Comparison of ENCODE assay signal across 31 cellular contexts in genomic region chrX:136555694-136556093, GRCh38. TPM values are rescaled to one million over a fixed set of nuclear protein-coding genes. Genes with fewer than 3 reads are reported as not detected.
DNase-seq lines count a peak whose midpoint lies in the region; ATAC-seq, FAIRE-seq and TF ChIP-seq lines count a peak whose summit lies in the region.
"Had no signal": no experiment of that assay in that cellular context is flagged by ENCODE, and none has a peak within 500 bp of the region (broad histone marks: within the 10 kb centered on the region; RNA-seq: fewer than 3 reads in every experiment).

No MANE protein-coding gene starts in this region.

- no peaks in the 10 kb centered on the region for H3K9me3 ChIP-seq in A549
- no peaks in the 10 kb centered on the region for H3K9me3 ChIP-seq in left lung
- H3K9me3 ChIP-seq: BE2C, BLaER1 had no signal

- no peaks in the 10 kb centered on the region for H3K36me3 ChIP-seq in left lung
- H3K36me3 ChIP-seq: BE2C, BLaER1 had no signal

- no peak overlapping the region for H3K4me2 ChIP-seq in A549
- H3K4me2 ChIP-seq: BLaER1 had no signal

- intact Hi-C loops in left lung (cut with DNase I): no loop called here

- ATAC-seq in A549: no peak
- ATAC-seq in left lung: peak; percentile 40
- ATAC-seq: GM12878 had no signal

- no peak for TF ChIP-seq POLR2A in A549 (IDR thresholded peaks at IDR 0.05; ENCODE audit: low read length)

- TF ChIP-seq CTCF in A549 (IDR thresholded peaks at IDR 0.05) (no peak), fibroblast of mammary gland (conservative IDR thresholded peaks at IDR 0.05; ENCODE audit: control insufficient read depth, insufficient read depth, low read depth, low read length) (no peak), left lung (IDR thresholded peaks at IDR 0.05) (no peak)

- FAIRE-seq in A549 (lab: Jason Lieb, UNC): peak; percentile 59
- FAIRE-seq: GM12878, GM12892, GM18507 had no signal

- H3K4me1 ChIP-seq in A549 (no peaks in the 10 kb centered on the region), left lung (no peaks in the 10 kb centered on the region)
- H3K4me1 ChIP-seq: BE2C, BLaER1 had no signal

- DNase-seq in A549 (ENCODE audit: low read depth in 1 of 2, low spot score in 1 of 2): no peak
- DNase-seq in amniotic epithelial cell (ENCODE audit: low read depth): peak; percentile 11
- DNase-seq in fibroblast of mammary gland (ENCODE audit: low read depth): peak; percentile 3
- no peak for DNase-seq in left lung
- no peak for DNase-seq in DMS 273 treated with DMSO at 0.1 percent for 48 hours (lab: John Stamatoyannopoulos, UW)
- DNase-seq in NCI-H2029 treated with DMSO at 0.1 percent for 48 hours (lab: John Stamatoyannopoulos, UW): no peak
- no peak for DNase-seq in DMS153 (lab: John Stamatoyannopoulos, UW)
- no peak for DNase-seq in epidermal melanocyte (ENCODE audit: insufficient read length, low spot score)
- DNase-seq: ACHN; BE2C; C1 segment of cervical spinal cord; CD4-positive, alpha-beta memory T cell; CD4-positive, CD25-positive, alpha-beta regulatory T cell; CD8-positive, alpha-beta memory T cell; COR-L47; DMS53; DMS79; DND-41; EL; GDM1 had no signal

- WGBS in A549 (ENCODE audit: missing lambda C conversion rate): 7% methylated on average over 2 of the region's 2 CpGs

- no peak for TF ChIP-seq EP300 in A549 (IDR thresholded peaks at IDR 0.05)

- H3K27me3 ChIP-seq in left lung: no peaks in the 10 kb centered on the region
- H3K27me3 ChIP-seq: BE2C had no signal

- H3K27ac ChIP-seq in A549: no peak overlapping the region
- no peak overlapping the region for H3K27ac ChIP-seq in left lung
- H3K27ac ChIP-seq: 22Rv1, BLaER1 had no signal

- CTCF ChIA-PET in A549 (lab: Yijun Ruan, JAX): no interaction called here

- POLR2A ChIA-PET in A549 (lab: Yijun Ruan, JAX): no interaction called here

- H3K4me3 ChIP-seq in A549 (no peak overlapping the region), fibroblast of mammary gland (ENCODE audit: control insufficient read depth, low read depth, low read length) (no peak overlapping the region), left lung (no peak overlapping the region)
- H3K4me3 ChIP-seq: BLaER1, GM12878 had no signal

- TF ChIP-seq RAD21 in A549 (conservative IDR thresholded peaks at IDR 0.05 in 1 of 2, IDR thresholded peaks at IDR 0.05 in 1 of 2): no peak

TF ChIP-seq in A549, 52 proteins besides CTCF, POLR2A, EP300 and RAD21:
- TF ChIP-seq HES2 (IDR thresholded peaks at IDR 0.05): no peak
- no peak for TF ChIP-seq RARB (CRISPR knock-in tag; IDR thresholded peaks at IDR 0.05)
- TF ChIP-seq HDAC2 (IDR thresholded peaks at IDR 0.05): no peak
- TF ChIP-seq HOXB5 (CRISPR knock-in tag; IDR thresholded peaks at IDR 0.05): no peak
- no peak for TF ChIP-seq MAFK (IDR thresholded peaks at IDR 0.05; ENCODE audit: partially characterized antibody)
- no peak for TF ChIP-seq E2F6 (IDR thresholded peaks at IDR 0.05; ENCODE audit: borderline replicate concordance, low read depth)
- TF ChIP-seq HMGXB4 (CRISPR knock-in tag; IDR thresholded peaks at IDR 0.05; ENCODE audit: borderline replicate concordance): no peak
- TF ChIP-seq ESRRA (IDR thresholded peaks at IDR 0.05; ENCODE audit: borderline replicate concordance, low read length): no peak
- no peak for TF ChIP-seq JUNB (IDR thresholded peaks at IDR 0.05)

RNA-seq across cellular contexts. Expression of gene VGLL1, which starts 23.7 kb away (rescaled TPM):
- polyA plus RNA-seq in A549 (2011; rRNA removed) (not detected in 2 replicates), A549 (2017; fragmentation: RNase III; extraction: RNeasy Plus Mini Kit Qiagen cat#74134 plus additional on column Dnase treatment) (not detected in 3 replicates)
- not detected in 2 replicates for polyA plus RNA-seq in A549 (2012; cell fraction: cytosol; rRNA removed)
- not detected in 2 replicates for polyA plus RNA-seq in A549 (2012; cell fraction: nucleus; rRNA removed)
- polyA minus RNA-seq in A549 (2011; rRNA and poly(A)+ RNA removed): not detected in 2 replicates
- 1 to 10 TPM in 1 of 2 donors, not detected in 1; 2.2 TPM for total RNA-seq in left lung
- total RNA-seq: A172; A673; CD4-positive, alpha-beta memory T cell; CD4-positive, CD25-positive, alpha-beta regulatory T cell; CD8-positive, alpha-beta memory T cell; Daoy; G401; GM12878 had no signal
- polyA plus RNA-seq: AG04450; CD14-positive monocyte; CD4-positive, alpha-beta memory T cell; CD4-positive, CD25-positive, alpha-beta regulatory T cell; CD8-positive, alpha-beta memory T cell; GM12878 had no signal

RNA-seq across cellular contexts. Expression of gene HTATSF1, which starts 58.3 kb away (rescaled TPM):
- polyA plus RNA-seq in A549 (2011; rRNA removed) (5.0 and 10.8 TPM in 2 replicates), A549 (2017; fragmentation: RNase III; extraction: RNeasy Plus Mini Kit Qiagen cat#74134 plus additional on column Dnase treatment) (82.3 to 87.7 TPM (median 82.8 TPM) in 3 replicates)
- 3.1 and 5.0 TPM in 2 replicates for polyA plus RNA-seq in A549 (2012; cell fraction: cytosol; rRNA removed)
- polyA plus RNA-seq in A549 (2012; cell fraction: nucleus; rRNA removed): 1.7 and 4.7 TPM in 2 replicates
- polyA minus RNA-seq in A549 (2011; rRNA and poly(A)+ RNA removed): 1.6 and 2.4 TPM in 2 replicates
- total RNA-seq in left lung: 10 to 100 TPM; 26.7 to 26.8 TPM

Comparison
In these comparisons a context has a peak if more than half of its experiments do, and no peak if none do; other contexts are left out.
1. DNase-seq: peak in amniotic epithelial cell (single experiment) and fibroblast of mammary gland (single experiment); none in A549 (0 of 2), left lung (0 of 2), DMS 273 treated with DMSO at 0.1 percent for 48 hours (single experiment), NCI-H2029 treated with DMSO at 0.1 percent for 48 hours (single experiment), DMS153 (single experiment) and epidermal melanocyte (single experiment).